Comparison of ENCODE assay signal across 30 cellular contexts in the genomic region with DNA sequence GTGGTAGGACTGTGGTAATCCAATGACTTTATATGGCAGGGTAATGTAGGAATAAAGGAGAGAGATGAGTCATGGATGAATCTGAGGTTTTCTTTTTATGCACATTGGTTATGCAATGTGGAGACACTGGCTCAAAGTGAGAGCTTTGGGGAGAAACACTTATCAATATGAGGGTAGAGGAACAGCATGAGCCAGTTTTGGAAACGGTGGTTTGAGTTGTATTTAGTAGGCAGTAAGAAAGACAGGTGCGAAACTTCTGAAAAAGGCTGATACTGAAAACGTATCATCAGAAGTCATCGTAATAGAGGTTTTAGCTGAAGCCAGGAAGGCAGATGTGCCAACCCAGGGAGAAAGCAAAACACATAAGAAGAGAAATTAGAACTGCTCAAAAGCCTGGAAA.
A peak's percentile ranks its signal among the peaks of the same experiment; 100 is the strongest.
DNase-seq lines count a peak whose midpoint lies in the region; ATAC-seq and TF ChIP-seq lines count a peak whose summit lies in the region.
"Had no signal": no experiment of that assay in that cellular context is flagged by ENCODE, and none has a peak within 500 bp of the region (broad histone marks: within the 10 kb centered on the region; RNA-seq: fewer than 3 reads in every experiment).

No MANE protein-coding gene starts in this region.

- CTCF ChIA-PET in CD8-positive, alpha-beta memory T cell (lab: Charles Lee), result no interaction called here

- no peak for ATAC-seq in HG03342 (IDR thresholded peaks at IDR 0.05; ENCODE audit: unreplicated experiment)
- ATAC-seq: A549; activated naive CD4-positive, alpha-beta T cell treated with anti-CD3 and anti-CD28 coated beads, Interleukin-2, amount 50 U/mL, for 72 hours; K562; naive thymus-derived CD4-positive, alpha-beta T cell had no signal

- H3K27me3 ChIP-seq in dorsolateral prefrontal cortex, result no peaks in the 10 kb centered on the region
- H3K27me3 ChIP-seq in stomach, result no peaks in the 10 kb centered on the region
- H3K27me3 ChIP-seq in CD8-positive, alpha-beta memory T cell (ENCODE audit: insufficient read depth, low read length, poor library complexity, severe bottlenecking), result no peaks in the 10 kb centered on the region
- no peaks in the 10 kb centered on the region for H3K27me3 ChIP-seq in uterus
- H3K27me3 ChIP-seq: hepatocyte, Peyer's patch, SJCRH30 had no signal

- no peaks in the 10 kb centered on the region for H3K36me3 Mint-ChIP-seq in CD8-positive, alpha-beta memory T cell
- H3K36me3 Mint-ChIP-seq: activated naive CD4-positive, alpha-beta T cell treated with anti-CD3 and anti-CD28 coated beads, Interleukin-2, amount 50 U/mL, for 72 hours; naive thymus-derived CD4-positive, alpha-beta T cell had no signal

- H3K27ac ChIP-seq in 22Rv1 (peak overlapping the region; percentile 62), dorsolateral prefrontal cortex (peak overlapping the region in 56 of 59 donors; percentile 2 to 83 (median 60)), stomach (peak overlapping the region in 4 of 5 donors; percentile 35 to 76 (median 48)), uterus (no peak overlapping the region)
- no peak overlapping the region for H3K27ac ChIP-seq in CD8-positive, alpha-beta memory T cell (ENCODE audit: low read depth, low read length)
- H3K27ac ChIP-seq: A549, hepatocyte, lower lobe of right lung, Peyer's patch, SJCRH30 had no signal

- intact Hi-C loops in dorsolateral prefrontal cortex (cut with DNase I), result no loop called here
- intact Hi-C loops in stomach (cut with DNase I; ENCODE audit: low total_unique reads), result no loop called here
- intact Hi-C loops in uterus (cut with DNase I; ENCODE audit: low total_unique reads), result no loop called here

- H3K27me3 Mint-ChIP-seq in CD8-positive, alpha-beta memory T cell, result peaks cover 0 to 1% of the 10 kb centered on the region in 2 donors
- H3K27me3 Mint-ChIP-seq: activated B cell treated with CpG ODN at 0.5 μM for 24 hours; activated CD4-positive, alpha-beta T cell treated with anti-CD3 and anti-CD28 coated beads, Interleukin-2, amount 10 ng/mL, durations not matched to agents 7 days and 5 days; CD4-positive, alpha-beta T cell; naive thymus-derived CD4-positive, alpha-beta T cell; progenitor cell of endocrine pancreas had no signal

- no peaks in the 10 kb centered on the region for H3K9me3 ChIP-seq in stomach
- no peaks in the 10 kb centered on the region for H3K9me3 ChIP-seq in CD8-positive, alpha-beta memory T cell (ENCODE audit: low read length)
- no peaks in the 10 kb centered on the region for H3K9me3 ChIP-seq in uterus
- H3K9me3 ChIP-seq: A549, lower lobe of right lung, Peyer's patch, SJCRH30 had no signal

- H3K4me3 Mint-ChIP-seq in CD8-positive, alpha-beta memory T cell, result no peak overlapping the region
- H3K4me3 Mint-ChIP-seq: activated B cell treated with CpG ODN at 0.5 μM for 24 hours; activated CD4-positive, alpha-beta T cell treated with anti-CD3 and anti-CD28 coated beads, Interleukin-2, amount 10 ng/mL, durations not matched to agents 7 days and 5 days; CD4-positive, alpha-beta T cell; naive thymus-derived CD4-positive, alpha-beta T cell had no signal

- WGBS in stomach, 5 donors, result 69 to 94% (median 80%) methylated on average over 4 of the region's 4 CpGs

- TF ChIP-seq CTCF in 22Rv1 (IDR thresholded peaks at IDR 0.05) (no peak), dorsolateral prefrontal cortex (IDR thresholded peaks at IDR 0.05 in 54 of 56, conservative IDR thresholded peaks at IDR 0.05 in 2 of 56; ENCODE audit: low read depth in 1 of 56, partially characterized antibody in 56 of 56) (no peak), stomach (IDR thresholded peaks at IDR 0.05) (no peak), uterus (IDR thresholded peaks at IDR 0.05) (no peak)

- H3K9me3 Mint-ChIP-seq in CD8-positive, alpha-beta memory T cell, result peaks cover 2 to 30% (median 14%) of the 10 kb centered on the region in 5 donors

- H3K36me3 ChIP-seq in stomach (no peaks in the 10 kb centered on the region), uterus (no peaks in the 10 kb centered on the region)
- H3K36me3 ChIP-seq in CD8-positive, alpha-beta memory T cell (ENCODE audit: insufficient read depth, low read length), result no peaks in the 10 kb centered on the region
- H3K36me3 ChIP-seq: lower lobe of right lung, Peyer's patch, SJCRH30 had no signal

- H3K4me1 ChIP-seq in stomach (peaks cover 0 to 18% (median 3%) of the 10 kb centered on the region in 4 donors), uterus (no peaks in the 10 kb centered on the region)
- H3K4me1 ChIP-seq in CD8-positive, alpha-beta memory T cell (ENCODE audit: insufficient read depth, low read length), result no peaks in the 10 kb centered on the region
- H3K4me1 ChIP-seq: A549, lower lobe of right lung, Peyer's patch, SJCRH30 had no signal

- no peaks in the 10 kb centered on the region for H3K4me1 Mint-ChIP-seq in CD8-positive, alpha-beta memory T cell
- H3K4me1 Mint-ChIP-seq: activated B cell treated with CpG ODN at 0.5 μM for 24 hours; activated CD4-positive, alpha-beta T cell treated with anti-CD3 and anti-CD28 coated beads, Interleukin-2, amount 10 ng/mL, durations not matched to agents 7 days and 5 days; naive thymus-derived CD4-positive, alpha-beta T cell had no signal

- no peak for TF ChIP-seq EP300 in stomach (IDR thresholded peaks at IDR 0.05)

- DNase-seq in OCI-M1 (lab: John Stamatoyannopoulos, UW), result peak; percentile 5
- no peak for DNase-seq in dorsolateral prefrontal cortex
- DNase-seq in stomach, result no peak
- no peak for DNase-seq in CD8-positive, alpha-beta memory T cell
- no peak for DNase-seq in GM19240 (ENCODE audit: insufficient read length, low spot score)
- no peak for DNase-seq in uterus
- DNase-seq: activated B cell treated with CpG ODN at 0.5 μM for 24 hours; activated CD4-positive, alpha-beta T cell treated with anti-CD3 and anti-CD28 coated beads, Interleukin-2, amount 10 ng/mL, durations not matched to agents 7 days and 5 days; activated effector memory CD4-positive, alpha-beta T cell treated with Interleukin-2 at 50 U/mL for 16 hours; activated T-cell treated with anti-CD3 and anti-CD28 coated beads, Interleukin-2, amount 50 U/mL, for 1 hour; AML-193; CD4-positive, alpha-beta T cell; dermis blood vessel endothelial cell; lower lobe of right lung; naive thymus-derived CD4-positive, alpha-beta T cell; NCI-H1417 treated with DMSO at 0.1 percent for 48 hours; NCI-H2081 treated with DMSO at 0.1 percent for 48 hours; NCI-H345; NCI-H69; Peyer's patch; SJCRH30; stimulated activated CD4-positive, alpha-beta T cell treated with anti-CD3 and anti-CD28 coated beads, Interleukin-4, amount 100 ng/mL, for 1 hour; T1000 had no signal

- H3K27ac Mint-ChIP-seq in CD8-positive, alpha-beta memory T cell, result no peak overlapping the region
- H3K27ac Mint-ChIP-seq: activated B cell treated with CpG ODN at 0.5 μM for 24 hours; activated CD4-positive, alpha-beta T cell treated with anti-CD3 and anti-CD28 coated beads, Interleukin-2, amount 10 ng/mL, durations not matched to agents 7 days and 5 days; activated naive CD4-positive, alpha-beta T cell treated with anti-CD3 and anti-CD28 coated beads, Interleukin-2, amount 50 U/mL, for 72 hours; CD4-positive, alpha-beta T cell; naive thymus-derived CD4-positive, alpha-beta T cell; progenitor cell of endocrine pancreas had no signal

- H3K4me3 ChIP-seq in dorsolateral prefrontal cortex (no peak overlapping the region), stomach (no peak overlapping the region), uterus (no peak overlapping the region)
- no peak overlapping the region for H3K4me3 ChIP-seq in CD8-positive, alpha-beta memory T cell (ENCODE audit: low read length)
- H3K4me3 ChIP-seq: A549, hepatocyte, K562, lower lobe of right lung, Peyer's patch, SJCRH30 had no signal

- POLR2A ChIA-PET in CD8-positive, alpha-beta memory T cell (lab: Charles Lee), result no interaction called here

- TF ChIP-seq POLR2A in stomach (IDR thresholded peaks at IDR 0.05), result no peak
- no peak for TF ChIP-seq POLR2A in uterus (IDR thresholded peaks at IDR 0.05)

Comparison
In these comparisons a context has a peak if more than half of its experiments do, and no peak if none do; other contexts are left out.
1. H3K27ac ChIP-seq: peak in 22Rv1 (single experiment), dorsolateral prefrontal cortex (56 of 59) and stomach (4 of 5); none in CD8-positive, alpha-beta memory T cell (single experiment) and uterus (0 of 2).